3 cellular contexts compared by ENCODE assay signal in genomic region chr3:132203889-132204596, GRCh38.
"Had no signal": no experiment of that assay in that cellular context is flagged by ENCODE, and none has a peak within 500 bp of the region (broad histone marks: within the 10 kb centered on the region; RNA-seq: fewer than 3 reads in every experiment).

No MANE protein-coding gene starts in this region.

- H3K4me3 ChIP-seq: GM12878 had no signal

- ATAC-seq: GM12878 had no signal

- DNase-seq: GDM1, GF-D8 had no signal
